Comparison of ENCODE assay signal across 1 cellular context in the genomic region with DNA sequence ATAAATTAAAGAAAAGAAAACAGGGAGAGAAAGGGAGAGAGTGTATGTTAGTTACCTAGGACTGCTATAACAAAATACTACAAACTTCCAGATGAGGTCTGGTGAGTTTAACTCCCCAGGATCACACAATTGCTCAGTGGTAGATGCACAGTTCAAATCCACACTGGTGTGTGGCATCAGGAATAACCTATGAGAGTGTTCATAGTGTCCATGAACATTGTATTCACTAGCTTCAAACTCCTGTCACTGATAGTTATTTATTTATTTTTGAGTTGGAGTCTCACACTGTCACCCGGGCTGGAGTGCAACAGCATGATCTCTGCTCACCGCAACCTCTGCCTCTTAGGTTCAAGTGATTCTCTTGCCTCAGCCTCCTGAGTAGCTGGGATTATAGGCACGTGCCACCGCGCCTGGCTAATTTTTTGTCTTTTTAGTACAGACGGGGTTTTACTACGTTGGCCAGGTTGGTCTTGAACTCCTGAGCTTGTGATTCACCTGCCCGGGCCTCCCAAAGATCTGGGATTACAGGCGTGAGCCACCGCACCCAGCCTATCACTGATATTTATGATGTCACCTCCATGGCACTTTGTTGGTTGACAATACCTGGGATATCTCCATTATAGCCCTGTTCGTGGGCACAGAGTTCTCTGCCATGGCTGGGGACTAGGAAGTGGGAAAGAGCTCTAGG.
TF ChIP-seq lines count a peak whose summit lies in the region.

A gene with protein sequence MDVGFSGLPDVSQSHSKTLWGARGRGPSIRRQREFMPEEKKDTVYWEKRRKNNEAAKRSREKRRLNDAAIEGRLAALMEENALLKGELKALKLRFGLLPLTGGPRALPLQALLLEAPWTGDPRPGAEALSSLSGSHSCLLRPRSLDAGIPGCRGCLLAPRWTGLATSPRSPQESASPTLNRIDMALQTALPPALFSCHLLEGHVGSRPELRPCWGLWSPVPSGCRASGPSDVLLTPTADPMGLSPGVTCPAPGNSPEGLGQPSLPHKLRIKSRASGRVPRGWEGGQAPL (plus strand): TSS at position 638 of the 688 bp plus-strand sequence. CDS start 46,133 bp downstream, outside the sequence.

TF ChIP-seq in HepG2, 621 proteins besides CTCF, POLR2A, EP300 and RAD21:
- TF ChIP-seq JUN (CRISPR knock-in tag; IDR thresholded peaks at IDR 0.05), result peak; percentile 22; the same call in 1 of the 2 replicates
- no peak for TF ChIP-seq SP2 (CRISPR knock-in tag; IDR thresholded peaks at IDR 0.05)
